ENCODE assay signal across 6 cellular contexts in the genomic region with DNA sequence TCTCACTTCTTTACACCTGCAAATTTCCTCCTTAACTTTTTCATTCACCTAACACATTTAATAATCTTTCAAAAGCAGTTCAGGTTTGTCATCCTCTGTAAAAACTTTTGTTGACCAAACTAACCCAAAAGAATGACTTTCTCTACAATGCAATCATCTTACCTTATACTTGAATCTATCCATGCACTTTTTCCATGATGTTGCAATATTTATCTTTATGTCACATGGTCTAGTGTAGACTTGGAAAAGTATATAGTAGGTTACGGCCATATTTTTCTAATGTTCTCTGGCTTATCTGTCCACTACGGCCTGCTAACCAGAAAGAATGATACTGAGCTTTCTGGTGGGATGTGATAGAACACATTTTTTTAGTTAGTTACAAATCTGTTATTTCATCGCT.
"Had no signal": no experiment of that assay in that cellular context is flagged by ENCODE, and none has a peak within 500 bp of the region (broad histone marks: within the 10 kb centered on the region; RNA-seq: fewer than 3 reads in every experiment).

No MANE protein-coding gene starts in this region.

- H3K27ac ChIP-seq: HL-60, KMS-11 had no signal

- H3K4me3 ChIP-seq: K562 had no signal

- ATAC-seq: K562 had no signal

- H3K4me2 ChIP-seq: KMS-11 had no signal

- FAIRE-seq: HTR-8/SVneo, K562 had no signal

- H3K9ac ChIP-seq: KMS-11 had no signal

- DNase-seq: KBM-7, KG1 had no signal
